In genomic region chr14:68919129-68919927, GRCh38 we compare ENCODE assay signal across 18 cellular contexts. TPM values are rescaled to one million over a fixed set of nuclear protein-coding genes. Genes with fewer than 3 reads are reported as not detected.
DNase-seq lines count a peak whose midpoint lies in the region; ATAC-seq and TF ChIP-seq lines count a peak whose summit lies in the region.
"Had no signal": no experiment of that assay in that cellular context is flagged by ENCODE, and none has a peak within 500 bp of the region (broad histone marks: within the 10 kb centered on the region; RNA-seq: fewer than 3 reads in every experiment).

No MANE protein-coding gene starts in this region.

- no peak for DNase-seq in activated CD8-positive, alpha-beta T cell treated with anti-CD3 and anti-CD28 coated beads for 36 hours
- no peak for DNase-seq in activated CD8-positive, alpha-beta T cell treated with anti-CD3 and anti-CD28 coated beads, Interleukin-2, amount 10 ng/mL, durations not matched to agents 7 days and 5 days
- DNase-seq in activated naive CD8-positive, alpha-beta T cell treated with anti-CD3 and anti-CD28 coated beads, Interleukin-2, amount 50 U/mL, for 24 hours: no peak
- no peak for DNase-seq in thoracic aorta (ENCODE audit: low spot score)
- no peak for DNase-seq in NCI-H2107 (lab: John Stamatoyannopoulos, UW)
- DNase-seq in inferior parietal cortex (ENCODE audit: extremely low spot score): no peak
- DNase-seq in dorsolateral prefrontal cortex: no peak
- DNase-seq: activated CD4-positive, alpha-beta T cell treated with anti-CD3 and anti-CD28 coated beads for 1 hour; adrenal gland; DMS79 treated with DMSO at 0.1 percent for 48 hours; left ventricle myocardium inferior; NCI-H1092 treated with DMSO at 0.1 percent for 48 hours; NCI-H2171; SIG-M5; upper lobe of right lung had no signal

- CTCF ChIA-PET in activated CD8-positive, alpha-beta T cell treated with anti-CD3 and anti-CD28 coated beads for 36 hours (lab: Charles Lee): interaction anchor here (1.8 kb wide), 1 partner anchor 9 kb away, joined by 10 read pairs; no protein-coding TSS in a partner anchor
- CTCF ChIA-PET in activated CD8-positive, alpha-beta T cell treated with anti-CD3 and anti-CD28 coated beads, Interleukin-2, amount 10 ng/mL, durations not matched to agents 7 days and 5 days (lab: Charles Lee): interaction anchor here (1.4 kb wide), 2 partner anchors 8 to 182 kb away, joined by 3 to 14 read pairs; no protein-coding TSS in a partner anchor

- intact Hi-C loops in activated CD8-positive, alpha-beta T cell treated with anti-CD3 and anti-CD28 coated beads for 36 hours (cut with micrococcal nuclease): no loop called here
- intact Hi-C loops in dorsolateral prefrontal cortex (cut with DNase I): loop anchor here (5.0 to 10.0 kb wide), 3 partner anchors 55 to 175 kb away; partner anchors contain the start of gene ACTN1 (in 1 of the 2)

- H3K4me3 ChIP-seq in muscle layer of colon (ENCODE audit: low read depth in 1 of 2, low read length in 2 of 2): no peak overlapping the region
- H3K4me3 ChIP-seq in thoracic aorta: no peak overlapping the region
- H3K4me3 ChIP-seq in dorsolateral prefrontal cortex: no peak overlapping the region
- H3K4me3 ChIP-seq: adrenal gland; BLaER1 treated with 17β-estradiol and CSF1 and Interleukin-3, amounts not matched to agents 10 nM and 100 nM; left ventricle myocardium inferior; upper lobe of right lung had no signal

- H3K4me1 Mint-ChIP-seq in activated CD8-positive, alpha-beta T cell treated with anti-CD3 and anti-CD28 coated beads for 36 hours (ENCODE audit: low read depth): peaks cover 52% of the 10 kb centered on the region
- H3K4me1 Mint-ChIP-seq in activated CD8-positive, alpha-beta T cell treated with anti-CD3 and anti-CD28 coated beads, Interleukin-2, amount 10 ng/mL, durations not matched to agents 7 days and 5 days (ENCODE audit: low read depth): peaks cover 20% of the 10 kb centered on the region
- H3K4me1 Mint-ChIP-seq in activated naive CD8-positive, alpha-beta T cell treated with anti-CD3 and anti-CD28 coated beads, Interleukin-2, amount 50 U/mL, for 24 hours: peaks cover 32% of the 10 kb centered on the region

- H3K4me1 ChIP-seq in muscle layer of colon (ENCODE audit: insufficient read depth, low read length) (peaks cover 89% of the 10 kb centered on the region), thoracic aorta (ENCODE audit: control insufficient read depth in 1 of 2, low read depth in 2 of 2) (peaks cover 33 to 98% of the 10 kb centered on the region in 2 donors)

- H3K4me3 Mint-ChIP-seq in activated CD8-positive, alpha-beta T cell treated with anti-CD3 and anti-CD28 coated beads for 36 hours: no peak overlapping the region
- H3K4me3 Mint-ChIP-seq in activated CD8-positive, alpha-beta T cell treated with anti-CD3 and anti-CD28 coated beads, Interleukin-2, amount 10 ng/mL, durations not matched to agents 7 days and 5 days: no peak overlapping the region
- no peak overlapping the region for H3K4me3 Mint-ChIP-seq in activated naive CD8-positive, alpha-beta T cell treated with anti-CD3 and anti-CD28 coated beads, Interleukin-2, amount 50 U/mL, for 24 hours

- peaks cover 70% of the 10 kb centered on the region for H3K36me3 Mint-ChIP-seq in activated CD8-positive, alpha-beta T cell treated with anti-CD3 and anti-CD28 coated beads for 36 hours (ENCODE audit: low read depth)
- peaks cover 51% of the 10 kb centered on the region for H3K36me3 Mint-ChIP-seq in activated CD8-positive, alpha-beta T cell treated with anti-CD3 and anti-CD28 coated beads, Interleukin-2, amount 10 ng/mL, durations not matched to agents 7 days and 5 days (ENCODE audit: low read depth)
- peaks cover 31% of the 10 kb centered on the region for H3K36me3 Mint-ChIP-seq in activated naive CD8-positive, alpha-beta T cell treated with anti-CD3 and anti-CD28 coated beads, Interleukin-2, amount 50 U/mL, for 24 hours (ENCODE audit: low read depth)

- no peak overlapping the region for H3K9ac ChIP-seq in muscle layer of colon (ENCODE audit: low read length)
- H3K9ac ChIP-seq: KMS-11 had no signal

- H3K9me3 Mint-ChIP-seq in activated CD8-positive, alpha-beta T cell treated with anti-CD3 and anti-CD28 coated beads for 36 hours: no peaks in the 10 kb centered on the region
- no peaks in the 10 kb centered on the region for H3K9me3 Mint-ChIP-seq in activated CD8-positive, alpha-beta T cell treated with anti-CD3 and anti-CD28 coated beads, Interleukin-2, amount 10 ng/mL, durations not matched to agents 7 days and 5 days (ENCODE audit: insufficient read depth)
- H3K9me3 Mint-ChIP-seq in activated naive CD8-positive, alpha-beta T cell treated with anti-CD3 and anti-CD28 coated beads, Interleukin-2, amount 50 U/mL, for 24 hours: no peaks in the 10 kb centered on the region

- H3K27ac Mint-ChIP-seq in activated CD8-positive, alpha-beta T cell treated with anti-CD3 and anti-CD28 coated beads for 36 hours: peak overlapping the region; percentile 44
- H3K27ac Mint-ChIP-seq in activated CD8-positive, alpha-beta T cell treated with anti-CD3 and anti-CD28 coated beads, Interleukin-2, amount 10 ng/mL, durations not matched to agents 7 days and 5 days: no peak overlapping the region
- peak overlapping the region; percentile 32 for H3K27ac Mint-ChIP-seq in activated naive CD8-positive, alpha-beta T cell treated with anti-CD3 and anti-CD28 coated beads, Interleukin-2, amount 50 U/mL, for 24 hours

- no peaks in the 10 kb centered on the region for H3K9me3 ChIP-seq in muscle layer of colon (ENCODE audit: low read length)
- H3K9me3 ChIP-seq in thoracic aorta: no peaks in the 10 kb centered on the region
- H3K9me3 ChIP-seq: adrenal gland, left ventricle myocardium inferior, upper lobe of right lung had no signal

- peaks cover 64% of the 10 kb centered on the region for H3K36me3 ChIP-seq in muscle layer of colon (ENCODE audit: insufficient read depth, low read length)
- peaks cover 37% of the 10 kb centered on the region for H3K36me3 ChIP-seq in thoracic aorta

- ATAC-seq in activated CD8-positive, alpha-beta T cell treated with anti-CD3 and anti-CD28 coated beads for 36 hours: no peak
- no peak for ATAC-seq in activated CD8-positive, alpha-beta T cell treated with anti-CD3 and anti-CD28 coated beads, Interleukin-2, amount 10 ng/mL, durations not matched to agents 7 days and 5 days
- no peak for ATAC-seq in activated naive CD8-positive, alpha-beta T cell treated with anti-CD3 and anti-CD28 coated beads, Interleukin-2, amount 50 U/mL, for 24 hours
- no peak for ATAC-seq in thoracic aorta (ENCODE audit: insufficient number of reproducible peaks, low FRiP score, low read depth)
- ATAC-seq: upper lobe of right lung had no signal

- TF ChIP-seq CTCF in activated CD8-positive, alpha-beta T cell treated with anti-CD3 and anti-CD28 coated beads for 36 hours (IDR thresholded peaks at IDR 0.05): no peak
- TF ChIP-seq CTCF in thoracic aorta (IDR thresholded peaks at IDR 0.05): no peak
- no peak for TF ChIP-seq CTCF in dorsolateral prefrontal cortex (IDR thresholded peaks at IDR 0.05 in 54 of 56, conservative IDR thresholded peaks at IDR 0.05 in 2 of 56; ENCODE audit: low read depth in 1 of 56, partially characterized antibody in 56 of 56)

- H3K27me3 Mint-ChIP-seq in activated CD8-positive, alpha-beta T cell treated with anti-CD3 and anti-CD28 coated beads for 36 hours: no peaks in the 10 kb centered on the region
- no peaks in the 10 kb centered on the region for H3K27me3 Mint-ChIP-seq in activated CD8-positive, alpha-beta T cell treated with anti-CD3 and anti-CD28 coated beads, Interleukin-2, amount 10 ng/mL, durations not matched to agents 7 days and 5 days (ENCODE audit: low read depth)
- H3K27me3 Mint-ChIP-seq in activated naive CD8-positive, alpha-beta T cell treated with anti-CD3 and anti-CD28 coated beads, Interleukin-2, amount 50 U/mL, for 24 hours: no peaks in the 10 kb centered on the region

- H3K27me3 ChIP-seq in muscle layer of colon (ENCODE audit: control insufficient read depth in 1 of 2, insufficient read depth in 2 of 2, low read length in 2 of 2) (no peaks in the 10 kb centered on the region), thoracic aorta (replicated peaks; ENCODE audit: insufficient read depth) (no peaks in the 10 kb centered on the region), dorsolateral prefrontal cortex (peaks cover 0 to 13% (median 0%) of the 10 kb centered on the region in 45 donors)
- H3K27me3 ChIP-seq: adrenal gland; BLaER1 treated with 17β-estradiol and CSF1 and Interleukin-3, amounts not matched to agents 10 nM and 100 nM; upper lobe of right lung had no signal

- POLR2A ChIA-PET in activated CD8-positive, alpha-beta T cell treated with anti-CD3 and anti-CD28 coated beads for 36 hours (lab: Charles Lee): interaction anchor here (1.2 to 1.3 kb wide), 2 partner anchors 12 to 20 kb away, joined by 3 read pairs; no protein-coding TSS in a partner anchor
- POLR2A ChIA-PET in activated CD8-positive, alpha-beta T cell treated with anti-CD3 and anti-CD28 coated beads, Interleukin-2, amount 10 ng/mL, durations not matched to agents 7 days and 5 days (lab: Charles Lee): no interaction called here

- H3K27ac ChIP-seq in muscle layer of colon (ENCODE audit: low read depth, low read length) (peak overlapping the region; percentile 67), thoracic aorta (peak overlapping the region; percentile 92 to 97), dorsolateral prefrontal cortex (no peak overlapping the region)
- H3K27ac ChIP-seq: adrenal gland; BLaER1 treated with 17β-estradiol and CSF1 and Interleukin-3, amounts not matched to agents 10 nM and 100 nM; KMS-11; left ventricle myocardium inferior; upper lobe of right lung had no signal

RNA-seq across cellular contexts. Expression of gene ACTN1, which starts 59.8 kb away (rescaled TPM):
- 100 to 1,000 TPM; 214 TPM for total RNA-seq in activated CD8-positive, alpha-beta T cell treated with anti-CD3 and anti-CD28 coated beads for 36 hours
- 10 to 100 TPM; 51.4 to 56.1 TPM for total RNA-seq in activated CD8-positive, alpha-beta T cell treated with anti-CD3 and anti-CD28 coated beads, Interleukin-2, amount 10 ng/mL, durations not matched to agents 7 days and 5 days
- total RNA-seq in thoracic aorta (1,000 to 10,000 TPM; 1,201 to 1,291 TPM), dorsolateral prefrontal cortex (100 to 1,000 TPM in 115 of 120 experiments, 10 to 100 TPM in 5; 56.9 to 234 (median 157) TPM)

Comparison
In these comparisons a context has a peak if more than half of its experiments do, and no peak if none do; other contexts are left out.
1. H3K27ac ChIP-seq: peak in muscle layer of colon (single experiment) and thoracic aorta (2 of 2); none in dorsolateral prefrontal cortex (0 of 59).
2. RNA of gene ACTN1, which starts 59.8 kb away (total RNA-seq): 1,201 to 1,291 TPM in thoracic aorta; 214 TPM in activated CD8-positive, alpha-beta T cell treated with anti-CD3 and anti-CD28 coated beads for 36 hours, 56.9 to 234 TPM in dorsolateral prefrontal cortex and 51.4 to 56.1 TPM in activated CD8-positive, alpha-beta T cell treated with anti-CD3 and anti-CD28 coated beads, Interleukin-2, amount 10 ng/mL, durations not matched to agents 7 days and 5 days; every median in the first group is over 4 times any median in the second.